8 cellular contexts compared by ENCODE assay signal in genomic region chr17:57948555-57949420, GRCh38. TPM values are rescaled to one million over a fixed set of nuclear protein-coding genes. Genes with fewer than 3 reads are reported as not detected.
A peak's percentile ranks its signal among the peaks of the same experiment; 100 is the strongest.
DNase-seq lines count a peak whose midpoint lies in the region; ATAC-seq and TF ChIP-seq lines count a peak whose summit lies in the region.

No MANE protein-coding gene starts in this region.

- H3F3A ChIP-seq in SK-N-SH (replicated peaks; ENCODE audit: insufficient read depth) = peaks cover 71% of the 10 kb centered on the region

- H4K20me1 ChIP-seq in SK-N-SH (ENCODE audit: insufficient read depth) (no peaks in the 10 kb centered on the region), fibroblast of lung (ENCODE audit: control insufficient read depth, extremely low read depth, insufficient read depth, low read length) (no peaks in the 10 kb centered on the region)

- peak overlapping the region; percentile 71 for H3K4me2 ChIP-seq in SK-N-SH
- peak overlapping the region; percentile 56 for H3K4me2 ChIP-seq in fibroblast of lung (ENCODE audit: extremely low read depth, insufficient read depth, low read length)

- TF ChIP-seq CTCF in SK-N-SH (IDR thresholded peaks at IDR 0.05) (peak; percentile 50), fibroblast of lung (conservative IDR thresholded peaks at IDR 0.05 in 1 of 2, IDR thresholded peaks at IDR 0.05 in 1 of 2; ENCODE audit: low read depth in 1 of 2, low read length in 2 of 2) (no peak), lower leg skin (IDR thresholded peaks at IDR 0.05) (no peak)

- H3K9me3 Mint-ChIP-seq in T-helper 2 cell treated with Interferon-gamma antibody and Interleukin-4, amounts not matched to agents 5 μg/mL and 100 μg/mL, for 36 hours = no peaks in the 10 kb centered on the region
- H3K9me3 Mint-ChIP-seq in T-cell = no peaks in the 10 kb centered on the region

- peaks cover 60% of the 10 kb centered on the region for H3K27me3 Mint-ChIP-seq in T-helper 2 cell treated with Interferon-gamma antibody and Interleukin-4, amounts not matched to agents 5 μg/mL and 100 μg/mL, for 36 hours (ENCODE audit: low read depth)
- H3K27me3 Mint-ChIP-seq in T-cell = peaks cover 0 to 7% of the 10 kb centered on the region in 2 donors

- no peaks in the 10 kb centered on the region for H3K9me2 ChIP-seq in SK-N-SH

- H3K27ac Mint-ChIP-seq in T-helper 2 cell treated with Interferon-gamma antibody and Interleukin-4, amounts not matched to agents 5 μg/mL and 100 μg/mL, for 36 hours = no peak overlapping the region
- peak overlapping the region in 1 of 2 donors; percentile 1 for H3K27ac Mint-ChIP-seq in T-cell

- no peaks in the 10 kb centered on the region for H3K36me3 Mint-ChIP-seq in T-helper 2 cell treated with Interferon-gamma antibody and Interleukin-4, amounts not matched to agents 5 μg/mL and 100 μg/mL, for 36 hours (ENCODE audit: low read depth)
- H3K36me3 Mint-ChIP-seq in T-cell = no peaks in the 10 kb centered on the region

- peak; percentile 14 for DNase-seq in T-helper 2 cell treated with Interferon-gamma antibody and Interleukin-4, amounts not matched to agents 5 μg/mL and 100 μg/mL, for 36 hours (ENCODE audit: low spot score)
- DNase-seq in T-helper 2 cell (no peak), SK-N-SH (no peak), fibroblast of lung (ENCODE audit: low read depth in 2 of 2) (peak; percentile 76 to 98), pons (ENCODE audit: low spot score) (peak; percentile 83), hippocampal formation (lab: John Stamatoyannopoulos, UW) (no peak), T-cell (no peak), lower leg skin (ENCODE audit: low spot score in 2 of 2) (no peak)

- H3K4me3 ChIP-seq in SK-N-SH (ENCODE audit: low read depth in 2 of 2, low read length in 1 of 2) (peak overlapping the region in 1 of 2 experiments; percentile 24; a peak in 2 of 4 replicates), fibroblast of lung (replicated peaks in 1 of 4; ENCODE audit: control extremely low read depth in 1 of 4, insufficient read depth in 1 of 4, low read depth in 3 of 4, low read length in 4 of 4) (no peak overlapping the region), lower leg skin (ENCODE audit: low read depth, poor library complexity, severe bottlenecking) (no peak overlapping the region)

- H3K4me3 Mint-ChIP-seq in T-helper 2 cell treated with Interferon-gamma antibody and Interleukin-4, amounts not matched to agents 5 μg/mL and 100 μg/mL, for 36 hours = no peak overlapping the region
- peak overlapping the region in 1 of 3 donors; percentile 7 for H3K4me3 Mint-ChIP-seq in T-cell

- peaks cover 86% of the 10 kb centered on the region for H3K79me2 ChIP-seq in SK-N-SH (ENCODE audit: insufficient read depth)
- H3K79me2 ChIP-seq in fibroblast of lung (ENCODE audit: control insufficient read depth, insufficient read depth, low read length) = peaks cover 57% of the 10 kb centered on the region

- TF ChIP-seq EP300 in SK-N-SH (IDR thresholded peaks at IDR 0.05; ENCODE audit: borderline replicate concordance in 1 of 2, low read depth in 1 of 2, low read length in 1 of 2) = peak in 1 of 2 experiments; percentile 85; a peak in 2 of 4 replicates

- peak; percentile 8; the same call in 1 of the 2 replicates for TF ChIP-seq RAD21 in SK-N-SH (IDR thresholded peaks at IDR 0.05; ENCODE audit: low read length)

- CTCF ChIA-PET in SK-N-SH (lab: Yijun Ruan, JAX) = interaction anchor here (1.1 to 4.5 kb wide), 5 partner anchors 11 to 90 kb away, joined by 3 to 39 read pairs (median 16); no protein-coding TSS in a partner anchor
- CTCF ChIA-PET in T-cell (lab: Charles Lee) = interaction anchor here (0.6 to 1.5 kb wide), 4 partner anchors 9 to 120 kb away, joined by 3 to 7 read pairs (median 4); no protein-coding TSS in a partner anchor

- WGBS in SK-N-SH (ENCODE audit: low lambda C conversion rate) = 24% methylated on average over 5 of the region's 5 CpGs
- WGBS in lower leg skin, 2 donors = 36 to 45% methylated on average over 5 of the region's 5 CpGs

- H3K9me3 ChIP-seq in SK-N-SH (no peaks in the 10 kb centered on the region), fibroblast of lung (ENCODE audit: control insufficient read depth, insufficient read depth, low read depth, low read length) (no peaks in the 10 kb centered on the region)

- ATAC-seq in T-cell (replicated peaks in 1 of 4) = no peak

- no peak for TF ChIP-seq POLR2A in lower leg skin (IDR thresholded peaks at IDR 0.05)

- intact Hi-C loops in lower leg skin (cut with DNase I; ENCODE audit: low total_unique reads) = no loop called here

- H3K36me3 ChIP-seq in SK-N-SH (replicated peaks in 1 of 2; ENCODE audit: control insufficient read depth in 1 of 2, insufficient read depth in 2 of 2, low read length in 1 of 2) (no peaks in the 10 kb centered on the region), fibroblast of lung (ENCODE audit: control insufficient read depth, insufficient read depth, low read length) (no peaks in the 10 kb centered on the region)

- POLR2A ChIA-PET in SK-N-SH (lab: Yijun Ruan, JAX) (interaction anchor here (1.1 kb wide), 1 partner anchor 9 kb away, joined by 5 read pairs; no protein-coding TSS in a partner anchor), T-cell (lab: Charles Lee) (interaction anchor here (0.6 kb wide), 2 partner anchors 58 to 143 kb away, joined by 8 to 9 read pairs; partner anchors contain the start of gene SRSF1 (in 1 of the 2))

- peaks cover 32 to 81% of the 10 kb centered on the region in 2 experiments for H3K4me1 ChIP-seq in SK-N-SH (ENCODE audit: control insufficient read depth in 1 of 2, insufficient read depth in 2 of 2, low read depth in 1 of 2, low read length in 1 of 2)
- peaks cover 52% of the 10 kb centered on the region for H3K4me1 ChIP-seq in fibroblast of lung (ENCODE audit: control insufficient read depth, extremely low read depth, insufficient read depth, low read length)

- H3K27ac ChIP-seq in SK-N-SH (ENCODE audit: low read depth in 2 of 2, low read length in 1 of 2) (peak overlapping the region; percentile 72 to 95; a peak in 3 of 4 replicates), fibroblast of lung (ENCODE audit: insufficient read depth, low read length) (peak overlapping the region; percentile 90)

- no peaks in the 10 kb centered on the region for H3K27me3 ChIP-seq in SK-N-SH (ENCODE audit: insufficient read depth)
- H3K27me3 ChIP-seq in fibroblast of lung (ENCODE audit: control insufficient read depth, insufficient read depth, low read length) = no peaks in the 10 kb centered on the region

- no peak overlapping the region for H2AFZ ChIP-seq in SK-N-SH (ENCODE audit: low read depth)
- no peak overlapping the region for H2AFZ ChIP-seq in fibroblast of lung (ENCODE audit: low read length)

- peak overlapping the region; percentile 58 for H3K9ac ChIP-seq in SK-N-SH
- no peak overlapping the region for H3K9ac ChIP-seq in fibroblast of lung (ENCODE audit: insufficient read depth, low read length)

- peaks cover 33% of the 10 kb centered on the region for H3K4me1 Mint-ChIP-seq in T-helper 2 cell treated with Interferon-gamma antibody and Interleukin-4, amounts not matched to agents 5 μg/mL and 100 μg/mL, for 36 hours (ENCODE audit: low read depth)
- H3K4me1 Mint-ChIP-seq in T-cell = peaks cover 31 to 42% (median 42%) of the 10 kb centered on the region in 3 donors

TF ChIP-seq in SK-N-SH, 30 proteins besides CTCF, POLR2A, EP300 and RAD21 (continues in another document):
- TF ChIP-seq MAX (IDR thresholded peaks at IDR 0.05; ENCODE audit: low read depth) (peak; percentile 65), GATA2 (CRISPR knock-in tag; IDR thresholded peaks at IDR 0.05) (no peak), IRF3 (IDR thresholded peaks at IDR 0.05; ENCODE audit: low read depth, low read length) (no peak), YY1 (IDR thresholded peaks at IDR 0.05; ENCODE audit: low read depth) (peak; percentile 77; the same call in 1 of the 2 replicates), JUND (IDR thresholded peaks at IDR 0.05) (peak; percentile 95), NFIC (IDR thresholded peaks at IDR 0.05; ENCODE audit: borderline replicate concordance) (peak; percentile 71)

RNA-seq across cellular contexts. Expression of gene CUEDC1, which starts 6.4 kb away (rescaled TPM):
- 50.3 and 58.9 TPM in 2 replicates for polyA plus RNA-seq in SK-N-SH (2012; rRNA removed)
- 25.4 and 31.6 TPM in 2 replicates for polyA plus RNA-seq in SK-N-SH (2012; cell fraction: cytosol; rRNA removed)
- polyA plus RNA-seq in SK-N-SH (2012; cell fraction: nucleus; rRNA removed) = 207 and 306 TPM in 2 replicates
- total RNA-seq in fibroblast of lung = 6.2 and 11.9 TPM in 2 replicates
- polyA plus RNA-seq in fibroblast of lung = 25.6 and 34.9 TPM in 2 replicates
- 26.6 and 35.9 TPM in 2 replicates for polyA plus RNA-seq in fibroblast of lung (2012)
- polyA minus RNA-seq in fibroblast of lung (ENCODE audit: low replicate concordance) = 25.6 and 37.1 TPM in 2 replicates
- 1 to 10 TPM in 1 of 5 donors, under 1 TPM in 3, not detected in 1; 0.33 to 1.4 (median 0.74) TPM for total RNA-seq in T-cell
- 10 to 100 TPM in 3 of 4 donors, 1 to 10 TPM in 1; 7.5 to 14.3 (median 12.7) TPM for total RNA-seq in lower leg skin

RNA-seq across cellular contexts. Expression of gene VEZF1, which starts 39.3 kb away (rescaled TPM):
- polyA plus RNA-seq in SK-N-SH (2012; rRNA removed) = 35.1 and 43.0 TPM in 2 replicates
- 42.9 and 43.3 TPM in 2 replicates for polyA plus RNA-seq in SK-N-SH (2012; cell fraction: cytosol; rRNA removed)
- 27.8 and 49.4 TPM in 2 replicates for polyA plus RNA-seq in SK-N-SH (2012; cell fraction: nucleus; rRNA removed)
- total RNA-seq in fibroblast of lung = 37.0 and 51.2 TPM in 2 replicates
- 43.9 and 44.3 TPM in 2 replicates for polyA plus RNA-seq in fibroblast of lung
- polyA plus RNA-seq in fibroblast of lung (2012) = 38.7 and 41.8 TPM in 2 replicates
- 49.9 and 57.0 TPM in 2 replicates for polyA minus RNA-seq in fibroblast of lung (ENCODE audit: low replicate concordance)
- total RNA-seq in T-cell = 10 to 100 TPM; 43.1 to 68.1 (median 63.8) TPM
- 10 to 100 TPM; 30.3 to 56.1 (median 46.6) TPM for total RNA-seq in lower leg skin

RNA-seq across cellular contexts. Expression of gene SRSF1, which starts 58.3 kb away (rescaled TPM):
- polyA plus RNA-seq in SK-N-SH (2012; rRNA removed) (248 and 291 TPM in 2 replicates), fibroblast of lung (191 and 218 TPM in 2 replicates)
- polyA plus RNA-seq in SK-N-SH (2012; cell fraction: cytosol; rRNA removed) = 162 and 163 TPM in 2 replicates
- polyA plus RNA-seq in SK-N-SH (2012; cell fraction: nucleus; rRNA removed) = 1,134 and 1,547 TPM in 2 replicates
- total RNA-seq in fibroblast of lung (242 and 307 TPM in 2 replicates), T-cell (100 to 1,000 TPM; 112 to 266 (median 261) TPM), lower leg skin (100 to 1,000 TPM in 2 of 4 donors, 10 to 100 TPM in 2; 82.3 to 128 (median 104) TPM)
- polyA plus RNA-seq in fibroblast of lung (2012) = 194 and 232 TPM in 2 replicates
- 161 and 172 TPM in 2 replicates for polyA minus RNA-seq in fibroblast of lung (ENCODE audit: low replicate concordance)

Comparison
In these comparisons a context has a peak if more than half of its experiments do, and no peak if none do; other contexts are left out.
1. DNase-seq: peak in T-helper 2 cell treated with Interferon-gamma antibody and Interleukin-4, amounts not matched to agents 5 μg/mL and 100 μg/mL, for 36 hours (single experiment), fibroblast of lung (2 of 2) and pons (single experiment); none in T-helper 2 cell (0 of 5), SK-N-SH (single experiment), hippocampal formation (0 of 2), T-cell (0 of 34) and lower leg skin (0 of 2).